Comparison of ENCODE assay signal across 8 cellular contexts in genomic region chr16:27639588-27640276, GRCh38.
DNase-seq lines count a peak whose midpoint lies in the region; ATAC-seq, FAIRE-seq and TF ChIP-seq lines count a peak whose summit lies in the region.

No MANE protein-coding gene starts in this region.

- peak; percentile 57 to 73 for ATAC-seq in activated naive CD4-positive, alpha-beta T cell treated with anti-CD3 and anti-CD28 coated beads, Interleukin-2, amount 50 U/mL, for 72 hours
- ATAC-seq in HG02885 (IDR thresholded peaks at IDR 0.05; ENCODE audit: poor library complexity, unreplicated experiment) (peak; percentile 50), HG02623 (IDR thresholded peaks at IDR 0.05; ENCODE audit: unreplicated experiment) (no peak)

- peak; percentile 38 for TF ChIP-seq CTCF in kidney (IDR thresholded peaks at IDR 0.05; ENCODE audit: borderline replicate concordance, extremely low read depth, insufficient read depth)

- in situ Hi-C loops in T47D (cut with HindIII; ENCODE audit: low pct_unique_long_range_greater_than_20kb, low sequenced_read_pairs), result no loop called here

- peak in 1 of 2 donors; percentile 26 for DNase-seq in activated naive CD4-positive, alpha-beta T cell treated with anti-CD3 and anti-CD28 coated beads, Interleukin-2, amount 50 U/mL, for 72 hours (ENCODE audit: low spot score in 2 of 2)
- DNase-seq in activated naive CD4-positive, alpha-beta T cell (lab: John Stamatoyannopoulos, UW), result no peak
- peak; percentile 64 for DNase-seq in NOMO-1 treated with DMSO at 0.1 percent for 48 hours (lab: John Stamatoyannopoulos, UW; ENCODE audit: unreplicated experiment)
- peak; percentile 59 for DNase-seq in T47D (ENCODE audit: low read depth in 1 of 2, low spot score in 1 of 2)
- DNase-seq in kidney, result no peak
- peak; percentile 79 for DNase-seq in superior temporal gyrus (ENCODE audit: extremely low spot score)

- no peak overlapping the region for H3K27ac ChIP-seq in kidney (ENCODE audit: low read depth in 2 of 2, low read length in 2 of 2)

- H3K27ac Mint-ChIP-seq in activated naive CD4-positive, alpha-beta T cell treated with anti-CD3 and anti-CD28 coated beads, Interleukin-2, amount 50 U/mL, for 72 hours, result no peak overlapping the region

- H3K9me3 Mint-ChIP-seq in activated naive CD4-positive, alpha-beta T cell treated with anti-CD3 and anti-CD28 coated beads, Interleukin-2, amount 50 U/mL, for 72 hours, result no peaks in the 10 kb centered on the region

- H3K36me3 ChIP-seq in kidney (ENCODE audit: control insufficient read depth in 1 of 2, insufficient read depth in 2 of 2, low read length in 2 of 2), result no peaks in the 10 kb centered on the region

- H3K9ac ChIP-seq in kidney (ENCODE audit: low read length in 2 of 2), result no peak overlapping the region

- H3K4me1 ChIP-seq in kidney (ENCODE audit: control insufficient read depth in 1 of 2, insufficient read depth in 1 of 2, low read depth in 1 of 2, low read length in 2 of 2), result no peaks in the 10 kb centered on the region

- FAIRE-seq in kidney (lab: Jason Lieb, UNC), result no peak

- peaks cover 4 to 5% of the 10 kb centered on the region in 2 donors for H3K36me3 Mint-ChIP-seq in activated naive CD4-positive, alpha-beta T cell treated with anti-CD3 and anti-CD28 coated beads, Interleukin-2, amount 50 U/mL, for 72 hours

- no peak overlapping the region for H3K4me3 ChIP-seq in kidney (ENCODE audit: low read length in 2 of 2)

- intact Hi-C loops in kidney (cut with DNase I), result no loop called here

- H3K9me3 ChIP-seq in kidney (ENCODE audit: control insufficient read depth in 1 of 2, low read length in 2 of 2), result no peaks in the 10 kb centered on the region

Comparison
In these comparisons a context has a peak if more than half of its experiments do, and no peak if none do; other contexts are left out.
1. DNase-seq: peak in NOMO-1 treated with DMSO at 0.1 percent for 48 hours (single experiment), T47D (2 of 2) and superior temporal gyrus (single experiment); none in activated naive CD4-positive, alpha-beta T cell (0 of 4) and kidney (single experiment).